ENCODE assay signal across 10 cellular contexts in the genomic region with DNA sequence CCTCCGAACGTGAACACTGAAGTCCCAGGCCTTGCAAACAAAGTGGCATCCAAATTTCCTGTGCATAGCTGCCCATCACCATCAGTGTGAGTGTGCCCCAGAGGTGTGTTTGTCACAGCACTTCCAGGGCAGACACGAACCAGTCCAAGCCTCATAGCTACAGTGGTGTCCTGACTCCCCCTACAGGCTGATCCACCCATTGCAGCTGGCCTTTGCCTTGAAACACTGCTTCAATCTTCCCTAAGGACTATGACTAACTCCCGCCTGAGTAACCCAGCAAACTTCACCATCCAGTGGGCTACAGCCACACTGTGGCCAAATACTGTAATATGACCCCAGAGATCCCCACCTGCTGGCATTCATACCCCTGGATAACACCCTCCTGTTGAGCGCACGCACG. TPM values are rescaled to one million over a fixed set of nuclear protein-coding genes. Genes with fewer than 3 reads are reported as not detected.
DNase-seq lines count a peak whose midpoint lies in the region; ATAC-seq lines count a peak whose summit lies in the region.
"Had no signal": no experiment of that assay in that cellular context is flagged by ENCODE, and none has a peak within 500 bp of the region (broad histone marks: within the 10 kb centered on the region; RNA-seq: fewer than 3 reads in every experiment).

No MANE protein-coding gene starts in this region.

- DNase-seq in Daoy (ENCODE audit: low read depth) (peak; percentile 64), M059J (ENCODE audit: low read depth) (peak; percentile 32), activated T-cell treated with anti-CD3 and anti-CD28 coated beads for 4 hours (peak; percentile 45), iris pigment epithelial cell (ENCODE audit: low read depth) (peak; percentile 51), COR-L47 (lab: John Stamatoyannopoulos, UW) (no peak), DMS153 (lab: John Stamatoyannopoulos, UW) (no peak), NCI-H526 treated with DMSO at 0.1 percent for 48 hours (lab: John Stamatoyannopoulos, UW) (no peak)

- no peak for ATAC-seq in HG03175 (IDR thresholded peaks at IDR 0.05; ENCODE audit: unreplicated experiment)
- ATAC-seq: left colon, T-cell had no signal

RNA-seq across cellular contexts. Expression of a gene that starts 3.9 kb away (rescaled TPM):
- 10.5 and 10.9 TPM in 2 replicates for total RNA-seq in Daoy (2014; rRNA removed; shearing (Covaris generic))
- 16.0 and 17.2 TPM in 2 replicates for total RNA-seq in M059J (2014; rRNA removed; shearing (Covaris generic))

Comparison
In these comparisons a context has a peak if more than half of its experiments do, and no peak if none do; other contexts are left out.
1. DNase-seq: peak in Daoy (single experiment), M059J (single experiment), activated T-cell treated with anti-CD3 and anti-CD28 coated beads for 4 hours (single experiment) and iris pigment epithelial cell (single experiment); none in COR-L47 (single experiment), DMS153 (single experiment) and NCI-H526 treated with DMSO at 0.1 percent for 48 hours (single experiment).